In the genomic region with DNA sequence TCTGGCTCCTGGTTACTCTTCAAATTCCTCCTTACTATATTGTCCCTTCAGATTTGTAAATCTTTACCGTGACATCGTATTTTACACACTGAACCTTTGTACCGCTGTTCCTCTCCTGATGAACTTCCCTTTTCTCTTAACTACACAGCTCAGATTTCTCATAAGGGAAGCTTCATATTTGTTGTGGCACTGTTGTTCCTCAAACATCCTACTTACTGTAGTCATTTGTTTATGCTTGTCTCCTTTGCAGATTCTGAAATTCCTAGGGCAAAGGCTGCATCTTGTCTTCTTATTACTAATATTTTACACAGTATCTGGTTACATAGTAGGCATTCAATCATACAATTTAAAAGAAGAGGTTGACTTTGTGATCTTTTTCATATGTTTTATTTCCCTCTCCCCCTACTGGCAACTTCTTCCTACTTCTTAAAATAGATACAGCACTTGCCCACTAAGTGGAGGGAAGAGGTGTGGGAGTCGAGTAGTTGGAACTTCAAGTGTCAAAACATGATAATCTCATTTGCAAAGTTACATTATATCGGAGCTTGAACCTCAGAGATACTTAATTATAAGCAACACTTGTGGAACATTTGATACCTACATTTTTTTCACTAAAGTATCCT, we compare ENCODE assay signal across 9 cellular contexts. TPM values are rescaled to one million over a fixed set of nuclear protein-coding genes. Genes with fewer than 3 reads are reported as not detected.
DNase-seq lines count a peak whose midpoint lies in the region; ATAC-seq and TF ChIP-seq lines count a peak whose summit lies in the region.
"Had no signal": no experiment of that assay in that cellular context is flagged by ENCODE, and none has a peak within 500 bp of the region (broad histone marks: within the 10 kb centered on the region; RNA-seq: fewer than 3 reads in every experiment).

No MANE protein-coding gene starts in this region.

- peak; percentile 96 to 97 for ATAC-seq in naive B cell (ENCODE audit: low read depth in 2 of 2)
- no peak for ATAC-seq in activated CD8-positive, alpha-beta T cell treated with anti-CD3 and anti-CD28 coated beads, Interleukin-2, amount 10 ng/mL, durations not matched to agents 7 days and 5 days
- no peak for ATAC-seq in HG03045 (IDR thresholded peaks at IDR 0.05; ENCODE audit: unreplicated experiment)

- peaks cover 24 to 38% (median 29%) of the 10 kb centered on the region in 3 donors for H3K4me1 Mint-ChIP-seq in naive B cell
- peaks cover 10% of the 10 kb centered on the region for H3K4me1 Mint-ChIP-seq in activated CD8-positive, alpha-beta T cell treated with anti-CD3 and anti-CD28 coated beads, Interleukin-2, amount 10 ng/mL, durations not matched to agents 7 days and 5 days (ENCODE audit: low read depth)

- POLR2A ChIA-PET in activated CD8-positive, alpha-beta T cell treated with anti-CD3 and anti-CD28 coated beads, Interleukin-2, amount 10 ng/mL, durations not matched to agents 7 days and 5 days (lab: Charles Lee) = no interaction called here

- intact Hi-C loops in mammary epithelial cell (cut with micrococcal nuclease) = no loop called here

- H4K20me1 ChIP-seq in mammary epithelial cell (ENCODE audit: insufficient read depth, low read length) = no peaks in the 10 kb centered on the region

- H3K9ac ChIP-seq in mammary epithelial cell (ENCODE audit: insufficient read depth, low read length) = no peak overlapping the region

- 79% methylated on average over 5 of the region's 5 CpGs for WGBS in mammary epithelial cell (ENCODE audit: low coverage, missing lambda C conversion rate)

- H3K27ac ChIP-seq in HL-60 (replicated peaks) = 0 out of 2 replicates have a peak overlapping the region, but pooled peaks have one; percentile 8
- no peak overlapping the region for H3K27ac ChIP-seq in mammary epithelial cell (ENCODE audit: insufficient read depth, low read depth, low read length)
- H3K27ac ChIP-seq: SJSA1 had no signal

- peaks cover 22% of the 10 kb centered on the region for H3K79me2 ChIP-seq in mammary epithelial cell (ENCODE audit: insufficient read depth, low read length)

- no peaks in the 10 kb centered on the region for H3K27me3 ChIP-seq in HL-60 (ENCODE audit: insufficient read depth, poor library complexity, severe bottlenecking)
- no peaks in the 10 kb centered on the region for H3K27me3 ChIP-seq in mammary epithelial cell (ENCODE audit: insufficient read depth, low read length)
- H3K27me3 ChIP-seq: SJSA1 had no signal

- H3K4me3 Mint-ChIP-seq in naive B cell = peak overlapping the region in 7 of 8 donors; percentile 21 to 79 (median 48)
- H3K4me3 Mint-ChIP-seq in activated CD8-positive, alpha-beta T cell treated with anti-CD3 and anti-CD28 coated beads, Interleukin-2, amount 10 ng/mL, durations not matched to agents 7 days and 5 days = no peak overlapping the region

- dilution Hi-C loops in mammary epithelial cell (cut with HindIII; ENCODE audit: low sequenced_read_pairs) = no loop called here

- TF ChIP-seq CTCF in GM12873 (IDR thresholded peaks at IDR 0.05; ENCODE audit: insufficient read depth, low read depth, low read length, missing control alignments) (peak; percentile 31), HL-60 (IDR thresholded peaks at IDR 0.05; ENCODE audit: insufficient read depth, low read length) (no peak), mammary epithelial cell (conservative IDR thresholded peaks at IDR 0.05 in 1 of 2, IDR thresholded peaks at IDR 0.05 in 1 of 2; ENCODE audit: extremely low read depth in 1 of 2, insufficient read depth in 1 of 2, low read depth in 1 of 2, low read length in 2 of 2) (peak; percentile 16 to 18)

- H3K9me3 Mint-ChIP-seq in naive B cell = no peaks in the 10 kb centered on the region
- no peaks in the 10 kb centered on the region for H3K9me3 Mint-ChIP-seq in activated CD8-positive, alpha-beta T cell treated with anti-CD3 and anti-CD28 coated beads, Interleukin-2, amount 10 ng/mL, durations not matched to agents 7 days and 5 days (ENCODE audit: insufficient read depth)

- no peaks in the 10 kb centered on the region for H3K36me3 ChIP-seq in mammary epithelial cell (ENCODE audit: insufficient read depth, low read length)
- H3K36me3 ChIP-seq: SJSA1 had no signal

- peaks cover 11% of the 10 kb centered on the region for H3K4me1 ChIP-seq in mammary epithelial cell (ENCODE audit: insufficient read depth, low read length)

- H3K27ac Mint-ChIP-seq in naive B cell = peak overlapping the region in 3 of 6 donors; percentile 1 to 40 (median 15)
- H3K27ac Mint-ChIP-seq in activated CD8-positive, alpha-beta T cell treated with anti-CD3 and anti-CD28 coated beads, Interleukin-2, amount 10 ng/mL, durations not matched to agents 7 days and 5 days = no peak overlapping the region

- in situ Hi-C loops in mammary epithelial cell (cut with MboI; ENCODE audit: low sequenced_read_pairs in 2 of 2) = no loop called here

- H3K27me3 Mint-ChIP-seq in naive B cell = no peaks in the 10 kb centered on the region
- H3K27me3 Mint-ChIP-seq in activated CD8-positive, alpha-beta T cell treated with anti-CD3 and anti-CD28 coated beads, Interleukin-2, amount 10 ng/mL, durations not matched to agents 7 days and 5 days (ENCODE audit: low read depth) = no peaks in the 10 kb centered on the region

- H3K36me3 Mint-ChIP-seq in naive B cell = no peaks in the 10 kb centered on the region
- peaks cover 44% of the 10 kb centered on the region for H3K36me3 Mint-ChIP-seq in activated CD8-positive, alpha-beta T cell treated with anti-CD3 and anti-CD28 coated beads, Interleukin-2, amount 10 ng/mL, durations not matched to agents 7 days and 5 days (ENCODE audit: low read depth)

- H2AFZ ChIP-seq in mammary epithelial cell (ENCODE audit: low read depth, low read length) = no peak overlapping the region

- no peaks in the 10 kb centered on the region for H3K9me3 ChIP-seq in mammary epithelial cell (replicated peaks; ENCODE audit: insufficient read depth, low read length)
- H3K9me3 ChIP-seq: SJSA1 had no signal

- no peak overlapping the region for H3K4me2 ChIP-seq in mammary epithelial cell (ENCODE audit: insufficient read depth, low read depth, low read length)

- CTCF ChIA-PET in mammary epithelial cell (lab: Charles Lee; ENCODE audit: low non-redundant PET) = interaction anchor here (0.6 kb wide), 1 partner anchor 14 kb away, joined by 4 read pairs; no protein-coding TSS in a partner anchor
- CTCF ChIA-PET in activated CD8-positive, alpha-beta T cell treated with anti-CD3 and anti-CD28 coated beads, Interleukin-2, amount 10 ng/mL, durations not matched to agents 7 days and 5 days (lab: Charles Lee) = interaction anchor here (1.2 to 1.3 kb wide), 2 partner anchors 10 to 17 kb away, joined by 3 to 5 read pairs; no protein-coding TSS in a partner anchor

- H3K4me3 ChIP-seq in HL-60 (replicated peaks; ENCODE audit: insufficient read depth, low read length) (no peak overlapping the region), mammary epithelial cell (replicated peaks in 1 of 3; ENCODE audit: insufficient read depth in 1 of 3, low read depth in 2 of 3, low read length in 3 of 3) (no peak overlapping the region)
- H3K4me3 ChIP-seq: SJSA1 had no signal

- no TSS peak for BruUV-seq in mammary epithelial cell (replicated peaks; lab: Mats Ljungman, UMichigan)

- DNase-seq in HL-60 (ENCODE audit: low read depth in 1 of 2, low spot score in 1 of 2) (peak in 1 of 2 experiments; percentile 45), mammary epithelial cell (no peak), naive B cell (peak; percentile 31), COR-L47 (lab: John Stamatoyannopoulos, UW) (no peak)
- DNase-seq in activated CD8-positive, alpha-beta memory T cell treated with anti-CD3 and anti-CD28 coated beads for 24 hours = no peak
- DNase-seq in activated CD8-positive, alpha-beta T cell treated with anti-CD3 and anti-CD28 coated beads, Interleukin-2, amount 10 ng/mL, durations not matched to agents 7 days and 5 days = no peak

RNA-seq across cellular contexts. Expression of gene TET2, which starts 50.0 kb away (rescaled TPM):
- total RNA-seq in mammary epithelial cell = 10 to 100 TPM; 16.4 to 18.0 TPM
- polyA plus RNA-seq in mammary epithelial cell (5.7 TPM), naive B cell (ENCODE audit: low read depth in 6 of 6) (10 to 100 TPM in 5 of 6 donors, 1 to 10 TPM in 1; 8.2 to 34.5 (median 27.7) TPM)
- polyA minus RNA-seq in mammary epithelial cell = 8.3 TPM
- total RNA-seq in activated CD8-positive, alpha-beta T cell treated with anti-CD3 and anti-CD28 coated beads, Interleukin-2, amount 10 ng/mL, durations not matched to agents 7 days and 5 days = 10 to 100 TPM; 28.4 to 29.3 TPM

Comparison
In these comparisons a context has a peak if more than half of its experiments do, and no peak if none do; other contexts are left out.
1. ATAC-seq: peak in naive B cell (2 of 2); none in activated CD8-positive, alpha-beta T cell treated with anti-CD3 and anti-CD28 coated beads, Interleukin-2, amount 10 ng/mL, durations not matched to agents 7 days and 5 days (single experiment) and HG03045 (single experiment).